Comparison of ENCODE assay signal across 16 cellular contexts in genomic region chr9:126148523-126148870, GRCh38.
"Had no signal": no experiment of that assay in that cellular context is flagged by ENCODE, and none has a peak within 500 bp of the region (broad histone marks: within the 10 kb centered on the region; RNA-seq: fewer than 3 reads in every experiment).

No MANE protein-coding gene starts in this region.

- H3K4me3 Mint-ChIP-seq: activated CD4-positive, alpha-beta T cell treated with anti-CD3 and anti-CD28 coated beads for 36 hours; activated CD8-positive, alpha-beta T cell treated with anti-CD3 and anti-CD28 coated beads, Interleukin-2, amount 10 ng/mL, durations not matched to agents 7 days and 5 days; activated naive CD8-positive, alpha-beta T cell; T-cell had no signal

- H3K36me3 Mint-ChIP-seq: activated naive CD8-positive, alpha-beta T cell; T-cell had no signal

- H3K27ac Mint-ChIP-seq: activated CD4-positive, alpha-beta T cell treated with anti-CD3 and anti-CD28 coated beads for 36 hours; activated CD8-positive, alpha-beta T cell treated with anti-CD3 and anti-CD28 coated beads, Interleukin-2, amount 10 ng/mL, durations not matched to agents 7 days and 5 days; activated naive CD8-positive, alpha-beta T cell; T-cell had no signal

- H3K4me1 ChIP-seq: foreskin keratinocyte had no signal

- H3K9me3 ChIP-seq: left lung, suprapubic skin had no signal

- ATAC-seq: activated CD4-positive, alpha-beta T cell treated with anti-CD3 and anti-CD28 coated beads for 36 hours; activated CD8-positive, alpha-beta T cell treated with anti-CD3 and anti-CD28 coated beads, Interleukin-2, amount 10 ng/mL, durations not matched to agents 7 days and 5 days; foreskin keratinocyte; left lung; right cardiac atrium; T-cell had no signal

- H3K27ac ChIP-seq: brain microvascular endothelial cell, dorsolateral prefrontal cortex, foreskin keratinocyte, left lung, SK-N-MC, suprapubic skin, VCaP had no signal

- H3K4me3 ChIP-seq: dorsolateral prefrontal cortex, left lung, SK-N-MC, suprapubic skin had no signal

- DNase-seq: activated CD4-positive, alpha-beta T cell treated with anti-CD3 and anti-CD28 coated beads for 36 hours; activated CD8-positive, alpha-beta T cell treated with anti-CD3 and anti-CD28 coated beads, Interleukin-2, amount 10 ng/mL, durations not matched to agents 7 days and 5 days; brain microvascular endothelial cell; foreskin keratinocyte; mesendoderm; right cardiac atrium; small intestine; stimulated activated naive CD4-positive, alpha-beta T cell; T1000 had no signal

- H3K9me3 Mint-ChIP-seq: T-cell had no signal

- H3K36me3 ChIP-seq: brain microvascular endothelial cell, left lung, suprapubic skin had no signal
